Comparison of ENCODE assay signal across 24 cellular contexts in genomic region chr4:70629469-70630090, GRCh38. TPM values are rescaled to one million over a fixed set of nuclear protein-coding genes. Genes with fewer than 3 reads are reported as not detected.
DNase-seq lines count a peak whose midpoint lies in the region; ATAC-seq and TF ChIP-seq lines count a peak whose summit lies in the region.
"Had no signal": no experiment of that assay in that cellular context is flagged by ENCODE, and none has a peak within 500 bp of the region (broad histone marks: within the 10 kb centered on the region; RNA-seq: fewer than 3 reads in every experiment).

No MANE protein-coding gene starts in this region.

- H3F3A ChIP-seq in GM23338 (replicated peaks; ENCODE audit: low read depth) = no peaks in the 10 kb centered on the region
- no peaks in the 10 kb centered on the region for H3F3A ChIP-seq in neural progenitor cell (ENCODE audit: low read depth)

- POLR2A ChIA-PET in activated B cell treated with CpG ODN at 0.5 μM for 24 hours (lab: Charles Lee) = no interaction called here

- no peak overlapping the region for H3K9ac ChIP-seq in neural progenitor cell
- H3K9ac ChIP-seq: GM23248, parathyroid adenoma had no signal

- H3K27ac ChIP-seq in GM23338 (ENCODE audit: low read depth) (no peak overlapping the region), neural progenitor cell (no peak overlapping the region)
- H3K27ac ChIP-seq: dorsolateral prefrontal cortex, GM23248, parathyroid adenoma had no signal

- H3K27me3 ChIP-seq in GM23338 (ENCODE audit: insufficient read depth) (no peaks in the 10 kb centered on the region), neural progenitor cell (no peaks in the 10 kb centered on the region)
- H3K27me3 ChIP-seq: dorsolateral prefrontal cortex had no signal

- no peaks in the 10 kb centered on the region for H3K4me1 ChIP-seq in GM23338 (ENCODE audit: insufficient read depth)
- H3K4me1 ChIP-seq in neural progenitor cell = no peaks in the 10 kb centered on the region

- no peak overlapping the region for H3K4me2 ChIP-seq in GM23338
- H3K4me2 ChIP-seq in neural progenitor cell = no peak overlapping the region

- no peaks in the 10 kb centered on the region for H3K36me3 Mint-ChIP-seq in activated B cell treated with CpG ODN at 0.5 μM for 24 hours (ENCODE audit: low read depth)
- H3K36me3 Mint-ChIP-seq in GM23338 (ENCODE audit: low read depth) = no peaks in the 10 kb centered on the region
- H3K36me3 Mint-ChIP-seq in activated naive CD4-positive, alpha-beta T cell treated with anti-CD3 and anti-CD28 coated beads, Interleukin-2, amount 10 ng/mL, durations not matched to agents 7 days and 5 days = no peaks in the 10 kb centered on the region
- no peaks in the 10 kb centered on the region for H3K36me3 Mint-ChIP-seq in neural progenitor cell
- H3K36me3 Mint-ChIP-seq: CD8-positive, alpha-beta memory T cell; naive thymus-derived CD8-positive, alpha-beta T cell; type B pancreatic cell had no signal

- no peaks in the 10 kb centered on the region for H3K9me3 Mint-ChIP-seq in activated B cell treated with CpG ODN at 0.5 μM for 24 hours
- no peaks in the 10 kb centered on the region for H3K9me3 Mint-ChIP-seq in GM23338
- no peaks in the 10 kb centered on the region for H3K9me3 Mint-ChIP-seq in activated naive CD4-positive, alpha-beta T cell treated with anti-CD3 and anti-CD28 coated beads, Interleukin-2, amount 10 ng/mL, durations not matched to agents 7 days and 5 days
- H3K9me3 Mint-ChIP-seq in neural progenitor cell = no peaks in the 10 kb centered on the region
- H3K9me3 Mint-ChIP-seq: activated T-helper 2 cell treated with anti-CD3 and anti-CD28 coated beads, Interferon-gamma antibody, Interleukin-2, Interleukin-4, amounts not matched to agents 10 μg/mL and 5 μg/mL and 100 μg/mL, durations not matched to agents 14 hours and 24 hours and 36 hours; CD8-positive, alpha-beta memory T cell; naive thymus-derived CD8-positive, alpha-beta T cell; stimulated activated naive CD8-positive, alpha-beta T cell treated with anti-CD3 and anti-CD28 coated beads, Interleukin-15, amount 100 ng/mL, for 72 hours; type B pancreatic cell had no signal

- H3K4me3 ChIP-seq in GM23338 = no peak overlapping the region
- no peak overlapping the region for H3K4me3 ChIP-seq in neural progenitor cell
- H3K4me3 ChIP-seq: dorsolateral prefrontal cortex, GM23248 had no signal

- peak overlapping the region; percentile 1 for H3K27ac Mint-ChIP-seq in activated B cell treated with CpG ODN at 0.5 μM for 24 hours
- no peak overlapping the region for H3K27ac Mint-ChIP-seq in GM23338
- no peak overlapping the region for H3K27ac Mint-ChIP-seq in activated naive CD4-positive, alpha-beta T cell treated with anti-CD3 and anti-CD28 coated beads, Interleukin-2, amount 10 ng/mL, durations not matched to agents 7 days and 5 days
- no peak overlapping the region for H3K27ac Mint-ChIP-seq in neural progenitor cell
- H3K27ac Mint-ChIP-seq: activated T-helper 2 cell treated with anti-CD3 and anti-CD28 coated beads, Interferon-gamma antibody, Interleukin-2, Interleukin-4, amounts not matched to agents 10 μg/mL and 5 μg/mL and 100 μg/mL, durations not matched to agents 14 hours and 24 hours and 36 hours; CD8-positive, alpha-beta memory T cell; stimulated activated naive CD8-positive, alpha-beta T cell treated with anti-CD3 and anti-CD28 coated beads, Interleukin-15, amount 100 ng/mL, for 72 hours; type B pancreatic cell had no signal

- DNase-seq in activated B cell treated with CpG ODN at 0.5 μM for 24 hours = no peak
- DNase-seq in RPMI8226 = no peak
- DNase-seq in GM23338 (ENCODE audit: low spot score) = no peak
- no peak for DNase-seq in activated naive CD4-positive, alpha-beta T cell treated with anti-CD3 and anti-CD28 coated beads, Interleukin-2, amount 10 ng/mL, durations not matched to agents 7 days and 5 days
- DNase-seq in neural progenitor cell (ENCODE audit: low spot score) = no peak
- DNase-seq: CD8-positive, alpha-beta memory T cell; DND-41; dorsolateral prefrontal cortex; GM23248; mesendoderm; naive thymus-derived CD8-positive, alpha-beta T cell; NCI-H1092 treated with DMSO at 0.1 percent for 48 hours; NCI-H524 treated with DMSO at 0.1 percent for 48 hours; Right ventricle myocardium superior; stimulated activated naive CD8-positive, alpha-beta T cell treated with anti-CD3 and anti-CD28 coated beads, Interleukin-15, amount 100 ng/mL, for 72 hours; T-helper 1 cell had no signal

- H3K79me2 ChIP-seq in GM23338 (replicated peaks; ENCODE audit: insufficient read depth) (no peaks in the 10 kb centered on the region), neural progenitor cell (ENCODE audit: low read depth) (no peaks in the 10 kb centered on the region)
- H3K79me2 ChIP-seq: parathyroid adenoma had no signal

- H3K4me1 Mint-ChIP-seq in activated B cell treated with CpG ODN at 0.5 μM for 24 hours (no peaks in the 10 kb centered on the region), GM23338 (no peaks in the 10 kb centered on the region), neural progenitor cell (peaks cover 2% of the 10 kb centered on the region)
- peaks cover 3% of the 10 kb centered on the region for H3K4me1 Mint-ChIP-seq in activated naive CD4-positive, alpha-beta T cell treated with anti-CD3 and anti-CD28 coated beads, Interleukin-2, amount 10 ng/mL, durations not matched to agents 7 days and 5 days

- TF ChIP-seq CTCF in activated B cell treated with CpG ODN at 0.5 μM for 24 hours (IDR thresholded peaks at IDR 0.05) (no peak), GM23338 (conservative IDR thresholded peaks at IDR 0.05; ENCODE audit: low read depth in 2 of 2) (no peak), neural progenitor cell (IDR thresholded peaks at IDR 0.05) (no peak)

- no peaks in the 10 kb centered on the region for H3K9me3 ChIP-seq in neural progenitor cell (ENCODE audit: low read depth)

- no peak overlapping the region for H3K4me3 Mint-ChIP-seq in activated B cell treated with CpG ODN at 0.5 μM for 24 hours
- no peak overlapping the region for H3K4me3 Mint-ChIP-seq in GM23338
- no peak overlapping the region for H3K4me3 Mint-ChIP-seq in activated naive CD4-positive, alpha-beta T cell treated with anti-CD3 and anti-CD28 coated beads, Interleukin-2, amount 10 ng/mL, durations not matched to agents 7 days and 5 days
- H3K4me3 Mint-ChIP-seq in neural progenitor cell = no peak overlapping the region
- H3K4me3 Mint-ChIP-seq: CD8-positive, alpha-beta memory T cell; naive thymus-derived CD8-positive, alpha-beta T cell; stimulated activated naive CD8-positive, alpha-beta T cell treated with anti-CD3 and anti-CD28 coated beads, Interleukin-15, amount 100 ng/mL, for 72 hours; type B pancreatic cell had no signal

- no peak overlapping the region for H2AFZ ChIP-seq in GM23338
- H2AFZ ChIP-seq in neural progenitor cell (replicated peaks) = no peak overlapping the region
- H2AFZ ChIP-seq: GM23248 had no signal

- no peaks in the 10 kb centered on the region for H3K27me3 Mint-ChIP-seq in activated B cell treated with CpG ODN at 0.5 μM for 24 hours
- H3K27me3 Mint-ChIP-seq in GM23338 (ENCODE audit: insufficient read depth, low read depth, poor library complexity) = peaks cover 3% of the 10 kb centered on the region
- H3K27me3 Mint-ChIP-seq in activated naive CD4-positive, alpha-beta T cell treated with anti-CD3 and anti-CD28 coated beads, Interleukin-2, amount 10 ng/mL, durations not matched to agents 7 days and 5 days = peaks cover 17% of the 10 kb centered on the region
- no peaks in the 10 kb centered on the region for H3K27me3 Mint-ChIP-seq in neural progenitor cell (ENCODE audit: insufficient read depth, low read depth)
- H3K27me3 Mint-ChIP-seq: type B pancreatic cell had no signal

- H3K36me3 ChIP-seq in GM23338 (ENCODE audit: insufficient read depth) = no peaks in the 10 kb centered on the region
- no peaks in the 10 kb centered on the region for H3K36me3 ChIP-seq in neural progenitor cell

- H4K20me1 ChIP-seq in GM23338 (replicated peaks; ENCODE audit: insufficient read depth) (no peaks in the 10 kb centered on the region), neural progenitor cell (ENCODE audit: low read depth) (no peaks in the 10 kb centered on the region)

- no peaks in the 10 kb centered on the region for H3K9me2 ChIP-seq in GM23338 (ENCODE audit: insufficient read depth)

- intact Hi-C loops in activated B cell treated with CpG ODN at 0.5 μM for 24 hours (cut with micrococcal nuclease) = no loop called here

- CTCF ChIA-PET in activated B cell treated with CpG ODN at 0.5 μM for 24 hours (lab: Charles Lee) = no interaction called here
- CTCF ChIA-PET in activated naive CD4-positive, alpha-beta T cell treated with anti-CD3 and anti-CD28 coated beads, Interleukin-2, amount 10 ng/mL, durations not matched to agents 7 days and 5 days (lab: Charles Lee) = interaction anchor here (0.7 kb wide), 1 partner anchor 23 kb away, joined by 5 read pairs; no protein-coding TSS in a partner anchor

- peak; percentile 75 for ATAC-seq in GM18511 (IDR thresholded peaks at IDR 0.05; ENCODE audit: unreplicated experiment)
- ATAC-seq in GM19035 (IDR thresholded peaks at IDR 0.05; ENCODE audit: unreplicated experiment) = peak; percentile 61
- ATAC-seq in HG02884 (IDR thresholded peaks at IDR 0.05; ENCODE audit: unreplicated experiment) = peak; percentile 89
- ATAC-seq in activated B cell treated with CpG ODN at 0.5 μM for 24 hours (ENCODE audit: low read depth) = no peak
- no peak for ATAC-seq in GM23338
- ATAC-seq: sciatic nerve; stimulated activated naive CD8-positive, alpha-beta T cell treated with anti-CD3 and anti-CD28 coated beads, Interleukin-15, amount 100 ng/mL, for 72 hours had no signal

TF ChIP-seq in GM23338, 12 proteins besides CTCF, POLR2A, EP300 and RAD21 (continues in another document):
- TF ChIP-seq CREB1 (CRISPR knock-in tag; IDR thresholded peaks at IDR 0.05; ENCODE audit: low read depth) = no peak

RNA-seq across cellular contexts. Expression of gene ENAM, which starts 1.0 kb away (rescaled TPM):
- total RNA-seq in activated B cell treated with CpG ODN at 0.5 μM for 24 hours (0.10 TPM in 1 of 2 replicates, not detected in the other), neural progenitor cell (ENCODE audit: low replicate concordance) (not detected in 2 replicates)
- not detected in 2 replicates for total RNA-seq in GM23338 (2014; rRNA removed; shearing (Covaris generic))
- not detected in 2 replicates for polyA plus RNA-seq in GM23338 (2016; fragmentation: Nextera tagmentation; extraction: Ambion mirVana)
- total RNA-seq: activated T-helper 2 cell treated with anti-CD3 and anti-CD28 coated beads, Interferon-gamma antibody, Interleukin-2, Interleukin-4, amounts not matched to agents 10 μg/mL and 5 μg/mL and 100 μg/mL, durations not matched to agents 14 hours and 24 hours and 36 hours; CD8-positive, alpha-beta memory T cell; GM23248; naive thymus-derived CD8-positive, alpha-beta T cell; sciatic nerve had no signal
- polyA plus RNA-seq: CD8-positive, alpha-beta memory T cell; GM23248; naive thymus-derived CD8-positive, alpha-beta T cell had no signal

RNA-seq across cellular contexts. Expression of gene JCHAIN, which starts 36.7 kb away (rescaled TPM):
- 47.0 and 53.7 TPM in 2 replicates for total RNA-seq in activated B cell treated with CpG ODN at 0.5 μM for 24 hours
- not detected in 2 replicates for total RNA-seq in GM23338 (2014; rRNA removed; shearing (Covaris generic))
- polyA plus RNA-seq in GM23338 (2016; fragmentation: Nextera tagmentation; extraction: Ambion mirVana) = 0.23 and 0.52 TPM in 2 replicates
- 0.09 TPM in 1 of 2 replicates, not detected in the other for total RNA-seq in neural progenitor cell (ENCODE audit: low replicate concordance)
- total RNA-seq: activated T-helper 2 cell treated with anti-CD3 and anti-CD28 coated beads, Interferon-gamma antibody, Interleukin-2, Interleukin-4, amounts not matched to agents 10 μg/mL and 5 μg/mL and 100 μg/mL, durations not matched to agents 14 hours and 24 hours and 36 hours; CD8-positive, alpha-beta memory T cell; epithelial cell of proximal tubule had no signal
- polyA plus RNA-seq: CD8-positive, alpha-beta memory T cell had no signal

RNA-seq across cellular contexts. Expression of gene AMBN, which starts 37.5 kb away (rescaled TPM):
- not detected in 2 replicates for total RNA-seq in activated B cell treated with CpG ODN at 0.5 μM for 24 hours
- total RNA-seq in GM23338 (2014; rRNA removed; shearing (Covaris generic)) = not detected in 2 replicates
- not detected in 2 replicates for polyA plus RNA-seq in GM23338 (2016; fragmentation: Nextera tagmentation; extraction: Ambion mirVana)
- 0.15 TPM in 1 of 2 replicates, not detected in the other for total RNA-seq in neural progenitor cell (ENCODE audit: low replicate concordance)
- total RNA-seq: activated T-helper 2 cell treated with anti-CD3 and anti-CD28 coated beads, Interferon-gamma antibody, Interleukin-2, Interleukin-4, amounts not matched to agents 10 μg/mL and 5 μg/mL and 100 μg/mL, durations not matched to agents 14 hours and 24 hours and 36 hours; CD8-positive, alpha-beta memory T cell; epithelial cell of proximal tubule; GM23248; naive thymus-derived CD8-positive, alpha-beta T cell; Right ventricle myocardium superior; sciatic nerve had no signal
- polyA plus RNA-seq: CD8-positive, alpha-beta memory T cell; GM23248; naive thymus-derived CD8-positive, alpha-beta T cell had no signal

RNA-seq across cellular contexts. Expression of gene UTP3, which starts 58.8 kb away (rescaled TPM):
- total RNA-seq in activated B cell treated with CpG ODN at 0.5 μM for 24 hours = 38.5 and 40.1 TPM in 2 replicates
- total RNA-seq in GM23338 (2014; rRNA removed; shearing (Covaris generic)) = 29.9 and 36.9 TPM in 2 replicates
- 44.3 and 45.3 TPM in 2 replicates for polyA plus RNA-seq in GM23338 (2016; fragmentation: Nextera tagmentation; extraction: Ambion mirVana)
- total RNA-seq in neural progenitor cell (ENCODE audit: low replicate concordance) = 19.1 and 19.8 TPM in 2 replicates

Comparison
In these comparisons a context has a peak if more than half of its experiments do, and no peak if none do; other contexts are left out.
1. ATAC-seq: peak in GM18511 (single experiment), GM19035 (single experiment) and HG02884 (single experiment); none in activated B cell treated with CpG ODN at 0.5 μM for 24 hours (single experiment) and GM23338 (single experiment).
2. RNA of gene JCHAIN, which starts 36.7 kb away (total RNA-seq): 47.0 to 53.7 TPM in activated B cell treated with CpG ODN at 0.5 μM for 24 hours; not detected in GM23338 and 0.09 TPM in neural progenitor cell; every median in the first group is over 10 times any median in the second.